1 cellular context compared by ENCODE assay signal in the genomic region with DNA sequence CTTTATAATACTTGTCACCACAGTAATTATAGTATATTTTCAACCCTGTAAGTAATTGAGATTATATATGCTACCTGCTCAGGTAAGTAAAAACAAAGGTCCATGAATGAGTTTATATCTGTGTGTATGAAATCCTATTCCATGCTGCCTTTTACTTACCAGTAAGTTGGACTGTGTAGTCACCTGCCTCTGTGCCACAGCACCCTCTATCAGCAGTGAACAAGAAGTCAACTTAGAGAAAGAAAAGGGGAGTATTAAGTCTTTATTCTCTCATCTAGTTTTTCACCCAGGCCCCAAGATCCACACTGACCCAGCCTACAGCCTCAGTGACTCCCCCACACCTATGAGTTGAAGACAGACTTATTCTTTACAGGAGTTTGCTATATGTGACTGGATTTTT.
TF ChIP-seq lines count a peak whose summit lies in the region.

No MANE protein-coding gene starts in this region.

TF ChIP-seq in K562, 482 proteins besides CTCF, POLR2A, EP300 and RAD21:
- TF ChIP-seq LEF1 (IDR thresholded peaks at IDR 0.05) (no peak), ZNF561 (CRISPR knock-in tag; conservative IDR thresholded peaks at IDR 0.05) (no peak), NFIC (IDR thresholded peaks at IDR 0.05) (no peak), CBX5 (IDR thresholded peaks at IDR 0.05; ENCODE audit: borderline replicate concordance, low read depth) (no peak)
- TF ChIP-seq, protein P1, sequence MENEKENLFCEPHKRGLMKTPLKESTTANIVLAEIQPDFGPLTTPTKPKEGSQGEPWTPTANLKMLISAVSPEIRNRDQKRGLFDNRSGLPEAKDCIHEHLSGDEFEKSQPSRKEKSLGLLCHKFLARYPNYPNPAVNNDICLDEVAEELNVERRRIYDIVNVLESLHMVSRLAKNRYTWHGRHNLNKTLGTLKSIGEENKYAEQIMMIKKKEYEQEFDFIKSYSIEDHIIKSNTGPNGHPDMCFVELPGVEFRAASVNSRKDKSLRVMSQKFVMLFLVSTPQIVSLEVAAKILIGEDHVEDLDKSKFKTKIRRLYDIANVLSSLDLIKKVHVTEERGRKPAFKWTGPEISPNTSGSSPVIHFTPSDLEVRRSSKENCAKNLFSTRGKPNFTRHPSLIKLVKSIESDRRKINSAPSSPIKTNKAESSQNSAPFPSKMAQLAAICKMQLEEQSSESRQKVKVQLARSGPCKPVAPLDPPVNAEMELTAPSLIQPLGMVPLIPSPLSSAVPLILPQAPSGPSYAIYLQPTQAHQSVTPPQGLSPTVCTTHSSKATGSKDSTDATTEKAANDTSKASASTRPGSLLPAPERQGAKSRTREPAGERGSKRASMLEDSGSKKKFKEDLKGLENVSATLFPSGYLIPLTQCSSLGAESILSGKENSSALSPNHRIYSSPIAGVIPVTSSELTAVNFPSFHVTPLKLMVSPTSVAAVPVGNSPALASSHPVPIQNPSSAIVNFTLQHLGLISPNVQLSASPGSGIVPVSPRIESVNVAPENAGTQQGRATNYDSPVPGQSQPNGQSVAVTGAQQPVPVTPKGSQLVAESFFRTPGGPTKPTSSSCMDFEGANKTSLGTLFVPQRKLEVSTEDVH (IDR thresholded peaks at IDR 0.05; ENCODE audit: low read depth, partially characterized antibody) = no peak
